9 cellular contexts compared by ENCODE assay signal in the genomic region with DNA sequence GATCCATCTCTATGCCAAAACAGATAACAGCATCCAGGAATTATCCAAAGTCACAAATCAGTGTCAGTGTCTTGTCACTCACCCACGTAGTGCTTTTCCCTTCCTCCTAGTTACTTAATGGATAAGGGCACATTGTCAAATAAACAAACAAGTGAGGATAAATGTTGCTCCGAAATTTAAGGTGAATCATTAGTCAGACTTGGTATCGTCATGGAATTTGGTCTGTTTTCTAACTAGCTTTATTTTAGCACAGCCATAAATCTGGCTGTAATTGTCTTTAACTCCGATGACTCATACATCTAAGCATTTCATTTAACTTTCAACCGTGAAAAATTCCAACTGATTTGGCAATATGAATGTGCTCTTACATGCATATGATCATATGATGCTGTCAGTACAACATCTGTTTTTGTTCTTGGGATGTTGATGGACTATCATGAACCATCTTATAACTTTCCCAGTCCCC.
A peak's percentile ranks its signal among the peaks of the same experiment; 100 is the strongest.
DNase-seq lines count a peak whose midpoint lies in the region; ATAC-seq and TF ChIP-seq lines count a peak whose summit lies in the region.
"Had no signal": no experiment of that assay in that cellular context is flagged by ENCODE, and none has a peak within 500 bp of the region (broad histone marks: within the 10 kb centered on the region; RNA-seq: fewer than 3 reads in every experiment).

No MANE protein-coding gene starts in this region.

- no peaks in the 10 kb centered on the region for H3K9me3 ChIP-seq in lower lobe of right lung

- intact Hi-C loops in lower lobe of right lung (cut with DNase I), result no loop called here

- no peaks in the 10 kb centered on the region for H3K36me3 ChIP-seq in lower lobe of right lung

- TF ChIP-seq CTCF in 22Rv1 (IDR thresholded peaks at IDR 0.05), result no peak
- no peak for TF ChIP-seq CTCF in lower lobe of right lung (IDR thresholded peaks at IDR 0.05)

- peak; percentile 66 for DNase-seq in HT-29 (ENCODE audit: low spot score)
- peak; percentile 34 for DNase-seq in brain pericyte (ENCODE audit: low read depth, low spot score)
- DNase-seq in lower lobe of right lung, result no peak
- no peak for DNase-seq in NCI-H146 treated with DMSO at 0.1 percent for 48 hours (lab: John Stamatoyannopoulos, UW; ENCODE audit: unreplicated experiment)
- DNase-seq: T-helper 1 cell had no signal

- H3K4me1 ChIP-seq in lower lobe of right lung, result no peaks in the 10 kb centered on the region

- H3K4me3 ChIP-seq in lower lobe of right lung, result no peak overlapping the region

- peak; percentile 50 to 65 for ATAC-seq in lower lobe of right lung
- no peak for ATAC-seq in GM18517 (IDR thresholded peaks at IDR 0.05; ENCODE audit: unreplicated experiment)
- no peak for ATAC-seq in HG02884 (IDR thresholded peaks at IDR 0.05; ENCODE audit: unreplicated experiment)
- ATAC-seq in GM18519 (IDR thresholded peaks at IDR 0.05; ENCODE audit: low FRiP score, unreplicated experiment), result no peak

- H3K27ac ChIP-seq in 22Rv1, result peak overlapping the region; percentile 40
- H3K27ac ChIP-seq in lower lobe of right lung, result peak overlapping the region; percentile 59

- no peaks in the 10 kb centered on the region for H3K27me3 ChIP-seq in lower lobe of right lung (ENCODE audit: low read depth)

Comparison
In these comparisons a context has a peak if more than half of its experiments do, and no peak if none do; other contexts are left out.
1. DNase-seq: peak in HT-29 (single experiment) and brain pericyte (single experiment); none in lower lobe of right lung (single experiment) and NCI-H146 treated with DMSO at 0.1 percent for 48 hours (single experiment).
2. ATAC-seq: peak in lower lobe of right lung (2 of 2); none in GM18517 (single experiment), HG02884 (single experiment) and GM18519 (single experiment).